ENCODE assay signal across 1 cellular context in genomic region chr6:11181478-11182136, GRCh38.
TF ChIP-seq lines count a peak whose summit lies in the region.

No MANE protein-coding gene starts in this region.

TF ChIP-seq in SK-N-SH, 30 proteins besides CTCF, POLR2A, EP300 and RAD21 (continued from another document):
- TF ChIP-seq ZBTB33 (IDR thresholded peaks at IDR 0.05; ENCODE audit: borderline replicate concordance, low read depth) (no peak), USF1 (IDR thresholded peaks at IDR 0.05; ENCODE audit: borderline replicate concordance, low read depth) (no peak), MEF2A (IDR thresholded peaks at IDR 0.05; ENCODE audit: borderline replicate concordance, low read depth) (no peak), YY1 (IDR thresholded peaks at IDR 0.05; ENCODE audit: low read depth) (no peak), TAF1 (IDR thresholded peaks at IDR 0.05; ENCODE audit: borderline replicate concordance, low read depth, low read length) (no peak)
